In genomic region chr2:199940373-199940772, GRCh38 we compare ENCODE assay signal across 8 cellular contexts. TPM values are rescaled to one million over a fixed set of nuclear protein-coding genes. Genes with fewer than 3 reads are reported as not detected.
DNase-seq lines count a peak whose midpoint lies in the region; ATAC-seq and TF ChIP-seq lines count a peak whose summit lies in the region.

No MANE protein-coding gene starts in this region.

- POLR2A ChIA-PET in CD8-positive, alpha-beta T cell (lab: Charles Lee) = interaction anchor here (0.6 kb wide), 1 partner anchor 9 kb away, joined by 5 read pairs; no protein-coding TSS in a partner anchor

- no peaks in the 10 kb centered on the region for H3K9me3 Mint-ChIP-seq in CD8-positive, alpha-beta T cell
- no peaks in the 10 kb centered on the region for H3K9me3 Mint-ChIP-seq in stimulated activated effector memory CD8-positive, alpha-beta T cell treated with anti-CD3 and anti-CD28 coated beads, Interleukin-12 subunit alpha, Interleukin-12 subunit beta, amount 100 ng/mL, for 72 hours

- DNase-seq in CD8-positive, alpha-beta T cell = no peak
- DNase-seq in NCI-H460 (ENCODE audit: extremely low read depth, low read depth) (peak; percentile 34), choroid plexus epithelial cell (ENCODE audit: low read depth) (peak; percentile 55), H7 (no peak)
- no peak for DNase-seq in stimulated activated effector memory CD8-positive, alpha-beta T cell treated with anti-CD3 and anti-CD28 coated beads, Interleukin-12 subunit alpha, Interleukin-12 subunit beta, amount 100 ng/mL, for 72 hours (ENCODE audit: low spot score in 2 of 2)

- TF ChIP-seq CTCF in CD8-positive, alpha-beta T cell (IDR thresholded peaks at IDR 0.05) = no peak
- TF ChIP-seq CTCF in choroid plexus epithelial cell (conservative IDR thresholded peaks at IDR 0.05; ENCODE audit: low read depth, low read length) = peak; percentile 38

- peaks cover 10% of the 10 kb centered on the region for H3K4me1 Mint-ChIP-seq in CD8-positive, alpha-beta T cell (ENCODE audit: low read depth)
- H3K4me1 Mint-ChIP-seq in stimulated activated effector memory CD8-positive, alpha-beta T cell treated with anti-CD3 and anti-CD28 coated beads, Interleukin-12 subunit alpha, Interleukin-12 subunit beta, amount 100 ng/mL, for 72 hours = peaks cover 4% of the 10 kb centered on the region

- no peaks in the 10 kb centered on the region for H3K4me1 ChIP-seq in CD8-positive, alpha-beta T cell (ENCODE audit: insufficient read depth, low read length)

- no peak overlapping the region for H3K27ac ChIP-seq in CD8-positive, alpha-beta T cell (ENCODE audit: low read depth, low read length)

- H3K27me3 ChIP-seq in CD8-positive, alpha-beta T cell (ENCODE audit: insufficient read depth, low read length) = no peaks in the 10 kb centered on the region
- no peaks in the 10 kb centered on the region for H3K27me3 ChIP-seq in H7 (ENCODE audit: control insufficient read depth, insufficient read depth, low read length)

- H3K27ac Mint-ChIP-seq in CD8-positive, alpha-beta T cell = no peak overlapping the region
- H3K27ac Mint-ChIP-seq in stimulated activated effector memory CD8-positive, alpha-beta T cell treated with anti-CD3 and anti-CD28 coated beads, Interleukin-12 subunit alpha, Interleukin-12 subunit beta, amount 100 ng/mL, for 72 hours = no peak overlapping the region

- H3K4me3 ChIP-seq in CD8-positive, alpha-beta T cell (ENCODE audit: low read depth, low read length) = no peak overlapping the region
- H3K4me3 ChIP-seq in choroid plexus epithelial cell (ENCODE audit: low read depth, low read length) (no peak overlapping the region), H7 (ENCODE audit: insufficient read depth, low read depth, low read length) (no peak overlapping the region)

- intact Hi-C loops in CD8-positive, alpha-beta T cell (cut with DNase I, micrococcal nuclease) = loop anchor here in 1 of 2 experiments (10.0 kb wide), 1 partner anchor 236 kb away; no protein-coding TSS in a partner anchor

- H3K9me3 ChIP-seq in CD8-positive, alpha-beta T cell (ENCODE audit: low read length) = no peaks in the 10 kb centered on the region

- ATAC-seq in CD8-positive, alpha-beta T cell = peak; percentile 54
- ATAC-seq in GM21528 (IDR thresholded peaks at IDR 0.05; ENCODE audit: low FRiP score, unreplicated experiment) (peak; percentile 71), HG02571 (IDR thresholded peaks at IDR 0.05; ENCODE audit: unreplicated experiment) (no peak), HG03460 (IDR thresholded peaks at IDR 0.05; ENCODE audit: unreplicated experiment) (no peak)
- ATAC-seq in stimulated activated effector memory CD8-positive, alpha-beta T cell treated with anti-CD3 and anti-CD28 coated beads, Interleukin-12 subunit alpha, Interleukin-12 subunit beta, amount 100 ng/mL, for 72 hours = peak; percentile 32

- H3K36me3 ChIP-seq in CD8-positive, alpha-beta T cell (ENCODE audit: insufficient read depth, low read length) = peaks cover 12% of the 10 kb centered on the region
- peaks cover 5% of the 10 kb centered on the region for H3K36me3 ChIP-seq in H7 (replicated peaks; ENCODE audit: control insufficient read depth, insufficient read depth, low read length)

- H3K4me3 Mint-ChIP-seq in CD8-positive, alpha-beta T cell = no peak overlapping the region
- H3K4me3 Mint-ChIP-seq in stimulated activated effector memory CD8-positive, alpha-beta T cell treated with anti-CD3 and anti-CD28 coated beads, Interleukin-12 subunit alpha, Interleukin-12 subunit beta, amount 100 ng/mL, for 72 hours = no peak overlapping the region

- CTCF ChIA-PET in CD8-positive, alpha-beta T cell (lab: Charles Lee) = interaction anchor here (0.6 kb wide), 1 partner anchor 206 kb away, joined by 3 read pairs; no protein-coding TSS in a partner anchor

- peaks cover 56% of the 10 kb centered on the region for H3K36me3 Mint-ChIP-seq in CD8-positive, alpha-beta T cell
- peaks cover 91% of the 10 kb centered on the region for H3K36me3 Mint-ChIP-seq in stimulated activated effector memory CD8-positive, alpha-beta T cell treated with anti-CD3 and anti-CD28 coated beads, Interleukin-12 subunit alpha, Interleukin-12 subunit beta, amount 100 ng/mL, for 72 hours

- no peaks in the 10 kb centered on the region for H3K27me3 Mint-ChIP-seq in CD8-positive, alpha-beta T cell (ENCODE audit: low read depth)

RNA-seq across cellular contexts. Expression of gene TYW5, which starts 14.9 kb away (rescaled TPM):
- 10 to 100 TPM; 20.5 to 22.2 TPM for total RNA-seq in CD8-positive, alpha-beta T cell
- 16.6 and 20.2 TPM in 2 replicates for total RNA-seq in NCI-H460 (2014; rRNA removed; shearing (Covaris generic))
- 14.7 and 18.4 TPM in 2 replicates for polyA plus RNA-seq in NCI-H460 (2014; cell fraction: nucleus; rRNA removed)
- total RNA-seq in H7 (2014; rRNA removed; shearing (Covaris generic)) = 10.3 and 16.2 TPM in 2 replicates

RNA-seq across cellular contexts. Expression of gene MAIP1, which starts 15.0 kb away (rescaled TPM):
- total RNA-seq in CD8-positive, alpha-beta T cell = 10 to 100 TPM; 40.1 to 48.3 TPM
- total RNA-seq in NCI-H460 (2014; rRNA removed; shearing (Covaris generic)) = 43.1 and 45.3 TPM in 2 replicates
- polyA plus RNA-seq in NCI-H460 (2014; cell fraction: nucleus; rRNA removed) = 25.0 and 37.6 TPM in 2 replicates
- total RNA-seq in H7 (2014; rRNA removed; shearing (Covaris generic)) = 65.5 and 77.8 TPM in 2 replicates

RNA-seq across cellular contexts. Expression of gene C2orf69, which starts 29.3 kb away (rescaled TPM):
- 10 to 100 TPM; 16.3 to 17.5 TPM for total RNA-seq in CD8-positive, alpha-beta T cell
- total RNA-seq in NCI-H460 (2014; rRNA removed; shearing (Covaris generic)) = 18.3 and 20.2 TPM in 2 replicates
- polyA plus RNA-seq in NCI-H460 (2014; cell fraction: nucleus; rRNA removed) = 8.3 and 18.6 TPM in 2 replicates
- total RNA-seq in H7 (2014; rRNA removed; shearing (Covaris generic)) = 20.2 and 21.6 TPM in 2 replicates

Comparison
In these comparisons a context has a peak if more than half of its experiments do, and no peak if none do; other contexts are left out.
1. ATAC-seq: peak in CD8-positive, alpha-beta T cell (single experiment), GM21528 (single experiment) and stimulated activated effector memory CD8-positive, alpha-beta T cell treated with anti-CD3 and anti-CD28 coated beads, Interleukin-12 subunit alpha, Interleukin-12 subunit beta, amount 100 ng/mL, for 72 hours (single experiment); none in HG02571 (single experiment) and HG03460 (single experiment).
2. DNase-seq: peak in NCI-H460 (single experiment) and choroid plexus epithelial cell (single experiment); none in CD8-positive, alpha-beta T cell (0 of 7), stimulated activated effector memory CD8-positive, alpha-beta T cell treated with anti-CD3 and anti-CD28 coated beads, Interleukin-12 subunit alpha, Interleukin-12 subunit beta, amount 100 ng/mL, for 72 hours (0 of 2) and H7 (single experiment).